Comparison of ENCODE assay signal across 15 cellular contexts in the genomic region with DNA sequence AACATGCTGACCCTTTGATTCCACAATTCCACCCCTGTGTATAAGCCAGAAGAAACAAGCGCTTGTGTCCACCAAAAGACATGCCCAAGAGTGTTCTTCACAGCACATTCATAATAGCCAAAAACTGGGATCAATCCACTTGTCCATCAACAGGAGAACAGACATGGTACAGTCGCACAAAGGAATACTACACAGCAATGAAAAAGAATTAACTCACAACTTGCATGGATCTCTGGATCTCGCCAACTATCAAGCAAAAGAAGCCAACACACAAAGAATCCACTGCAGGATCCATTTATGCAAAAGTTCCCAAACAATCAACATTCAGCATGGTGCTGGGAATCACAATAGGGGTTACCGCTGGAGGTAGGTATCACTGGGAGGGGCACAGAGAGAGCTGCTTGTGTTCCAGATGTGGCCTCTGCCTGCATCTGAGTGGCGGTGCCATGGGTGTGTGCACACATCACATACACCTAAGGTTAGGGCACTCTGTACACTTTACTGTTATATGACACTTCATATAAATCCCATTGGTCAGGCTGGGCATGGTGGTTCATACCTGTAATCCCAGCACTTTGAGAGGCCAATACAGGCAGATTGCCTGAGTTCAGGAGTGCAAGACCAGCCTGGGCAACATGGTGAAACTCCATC. TPM values are rescaled to one million over a fixed set of nuclear protein-coding genes. Genes with fewer than 3 reads are reported as not detected.
A peak's percentile ranks its signal among the peaks of the same experiment; 100 is the strongest.
DNase-seq lines count a peak whose midpoint lies in the region; ATAC-seq and TF ChIP-seq lines count a peak whose summit lies in the region.
"Had no signal": no experiment of that assay in that cellular context is flagged by ENCODE, and none has a peak within 500 bp of the region (broad histone marks: within the 10 kb centered on the region; RNA-seq: fewer than 3 reads in every experiment).

No MANE protein-coding gene starts in this region.

- no peak for ATAC-seq in left lobe of liver
- no peak for ATAC-seq in omental fat pad (ENCODE audit: low FRiP score)
- ATAC-seq: CD8-positive, alpha-beta T cell; HCT116 had no signal

- H3K27ac ChIP-seq in coronary artery (no peak overlapping the region), substantia nigra (ENCODE audit: low read depth, low read length, poor library complexity, severe bottlenecking) (peak overlapping the region; percentile 14)
- H3K27ac ChIP-seq: BLaER1 treated with 17β-estradiol and CSF1 and Interleukin-3, amounts not matched to agents 10 nM and 100 nM had no signal

- TF ChIP-seq CTCF in coronary artery (IDR thresholded peaks at IDR 0.05) (no peak), omental fat pad (IDR thresholded peaks at IDR 0.05) (no peak)

- peak; percentile 26 for DNase-seq in activated CD8-positive, alpha-beta memory T cell treated with anti-CD3 and anti-CD28 coated beads, Interleukin-2, amount 50 U/mL, for 48 hours
- no peak for DNase-seq in activated CD8-positive, alpha-beta memory T cell treated with anti-CD3 and anti-CD28 coated beads, Interleukin-2, amount 50 U/mL, for 4 hours
- DNase-seq in coronary artery (ENCODE audit: low spot score): peak; percentile 47
- peak; percentile 21 for DNase-seq in left lobe of liver (ENCODE audit: low spot score)
- no peak for DNase-seq in substantia nigra (lab: John Stamatoyannopoulos, UW)
- DNase-seq in omental fat pad (ENCODE audit: low spot score): no peak
- DNase-seq in GOT3 (lab: John Stamatoyannopoulos, UW): no peak
- no peak for DNase-seq in LoVo (ENCODE audit: low spot score)
- DNase-seq: Calu3; CD8-positive, alpha-beta T cell; DMS79 treated with DMSO at 0.1 percent for 48 hours; IMR-90 had no signal

- no peak overlapping the region for H3K4me3 ChIP-seq in coronary artery
- H3K4me3 ChIP-seq: BLaER1 treated with 17β-estradiol and CSF1 and Interleukin-3, amounts not matched to agents 10 nM and 100 nM; GM12878 had no signal

RNA-seq across cellular contexts. Expression of gene CLMN, which starts 30.9 kb away (rescaled TPM):
- total RNA-seq in left lobe of liver (67.7 TPM), omental fat pad (10 to 100 TPM; 25.1 to 41.9 (median 32.9) TPM)

Comparison
In these comparisons a context has a peak if more than half of its experiments do, and no peak if none do; other contexts are left out.
1. DNase-seq: peak in activated CD8-positive, alpha-beta memory T cell treated with anti-CD3 and anti-CD28 coated beads, Interleukin-2, amount 50 U/mL, for 48 hours (single experiment), coronary artery (single experiment) and left lobe of liver (single experiment); none in activated CD8-positive, alpha-beta memory T cell treated with anti-CD3 and anti-CD28 coated beads, Interleukin-2, amount 50 U/mL, for 4 hours (single experiment), substantia nigra (0 of 49), omental fat pad (single experiment), GOT3 (single experiment) and LoVo (single experiment).